28 cellular contexts compared by ENCODE assay signal in genomic region chr2:5203356-5203755, GRCh38.
"Had no signal": no experiment of that assay in that cellular context is flagged by ENCODE, and none has a peak within 500 bp of the region (broad histone marks: within the 10 kb centered on the region; RNA-seq: fewer than 3 reads in every experiment).

No MANE protein-coding gene starts in this region.

- H3K9me3 ChIP-seq: body of pancreas, sigmoid colon, stomach, suprapubic skin, tibial nerve, uterus had no signal

- H3K36me3 ChIP-seq: sigmoid colon, stomach, suprapubic skin, tibial nerve, uterus had no signal

- H3K4me1 Mint-ChIP-seq: activated CD4-positive, alpha-beta T cell treated with anti-CD3 and anti-CD28 coated beads, Interleukin-2, amount 10 ng/mL, durations not matched to agents 24 days and 14 days; activated CD8-positive, alpha-beta memory T cell treated with anti-CD3 and anti-CD28 coated beads, Interleukin-2, amount 10 ng/mL, durations not matched to agents 7 days and 5 days; activated naive CD8-positive, alpha-beta T cell treated with anti-CD3 and anti-CD28 coated beads, Interleukin-2, amount 50 U/mL, for 24 hours; immature natural killer cell; memory B cell; stimulated activated memory B cell treated with anti-CD40 and anti-IgM and Interleukin-4, amounts not matched to agents 10 μg/mL and 1 μg/mL and 100 μg/mL, for 72 hours had no signal

- ATAC-seq: activated CD4-positive, CD25-positive, alpha-beta regulatory T cell treated with anti-CD3 and anti-CD28 coated beads, Interleukin-2, amount 50 U/mL, for 24 hours; activated CD8-positive, alpha-beta memory T cell treated with anti-CD3 and anti-CD28 coated beads, Interleukin-2, amount 10 ng/mL, durations not matched to agents 7 days and 5 days; activated CD8-positive, alpha-beta T cell treated with anti-CD3 and anti-CD28 coated beads for 36 hours; activated naive CD8-positive, alpha-beta T cell treated with anti-CD3 and anti-CD28 coated beads, Interleukin-2, amount 50 U/mL, for 24 hours; body of pancreas; mucosa of descending colon; stimulated activated memory B cell treated with anti-CD40 and anti-IgM and Interleukin-4, amounts not matched to agents 10 μg/mL and 1 μg/mL and 100 μg/mL, for 72 hours had no signal

- H3K4me3 Mint-ChIP-seq: activated CD4-positive, alpha-beta T cell treated with anti-CD3 and anti-CD28 coated beads, Interleukin-2, amount 10 ng/mL, durations not matched to agents 24 days and 14 days; activated CD8-positive, alpha-beta memory T cell treated with anti-CD3 and anti-CD28 coated beads, Interleukin-2, amount 10 ng/mL, durations not matched to agents 7 days and 5 days; activated CD8-positive, alpha-beta T cell treated with anti-CD3 and anti-CD28 coated beads for 36 hours; activated naive CD8-positive, alpha-beta T cell treated with anti-CD3 and anti-CD28 coated beads, Interleukin-2, amount 50 U/mL, for 24 hours; activated T-helper 1 cell treated with anti-CD3 and anti-CD28 coated beads, Interleukin-12 subunit alpha, Interleukin-12 subunit beta, Interleukin-2, Interleukin-4 antibody, amounts not matched to agents 30 ng/mL and 10 ng/mL and 1 ng/mL, durations not matched to agents 14 hours and 24 hours and 36 hours; dendritic cell treated with granulocyte-macrophage colony-stimulating factor and Interleukin-4, amounts not matched to agents 40 ng/mL and 50 ng/mL, for 4 days; immature natural killer cell; memory B cell; nephron progenitor cell; stimulated activated memory B cell treated with anti-CD40 and anti-IgM and Interleukin-4, amounts not matched to agents 10 μg/mL and 1 μg/mL and 100 μg/mL, for 72 hours had no signal

- DNase-seq: activated CD4-positive, alpha-beta T cell treated with anti-CD3 and anti-CD28 coated beads, Interleukin-2, amount 10 ng/mL, durations not matched to agents 24 days and 14 days; activated CD8-positive, alpha-beta memory T cell treated with anti-CD3 and anti-CD28 coated beads, Interleukin-2, amount 10 ng/mL, durations not matched to agents 7 days and 5 days; activated CD8-positive, alpha-beta T cell treated with anti-CD3 and anti-CD28 coated beads for 36 hours; activated gamma-delta T cell; activated naive CD4-positive, alpha-beta T cell treated with anti-CD3 and anti-CD28 coated beads, Interleukin-2, amount 50 U/mL, for 16 hours; activated naive CD8-positive, alpha-beta T cell treated with anti-CD3 and anti-CD28 coated beads, Interleukin-2, amount 50 U/mL, for 24 hours; body of pancreas; caudate nucleus; effector CD4-positive, alpha-beta T cell; erythroblast; foreskin fibroblast; immature natural killer cell; mucosa of descending colon; nephron progenitor cell; sigmoid colon; stimulated activated CD4-positive, alpha-beta T cell treated with anti-CD3 and anti-CD28 coated beads, Interleukin-15, amount 100 ng/mL, for 24 hours; stomach; T-helper 2 cell; uterus had no signal

- H3K4me1 ChIP-seq: body of pancreas, sigmoid colon, stomach, suprapubic skin, tibial nerve, uterus had no signal

- H3K27ac Mint-ChIP-seq: activated CD4-positive, alpha-beta T cell treated with anti-CD3 and anti-CD28 coated beads, Interleukin-2, amount 10 ng/mL, durations not matched to agents 24 days and 14 days; activated CD8-positive, alpha-beta memory T cell treated with anti-CD3 and anti-CD28 coated beads, Interleukin-2, amount 10 ng/mL, durations not matched to agents 7 days and 5 days; activated CD8-positive, alpha-beta T cell treated with anti-CD3 and anti-CD28 coated beads for 36 hours; activated naive CD8-positive, alpha-beta T cell treated with anti-CD3 and anti-CD28 coated beads, Interleukin-2, amount 50 U/mL, for 24 hours; activated T-helper 1 cell treated with anti-CD3 and anti-CD28 coated beads, Interleukin-12 subunit alpha, Interleukin-12 subunit beta, Interleukin-2, Interleukin-4 antibody, amounts not matched to agents 30 ng/mL and 10 ng/mL and 1 ng/mL, durations not matched to agents 14 hours and 24 hours and 36 hours; dendritic cell treated with granulocyte-macrophage colony-stimulating factor and Interleukin-4, amounts not matched to agents 40 ng/mL and 50 ng/mL, for 4 days; immature natural killer cell; memory B cell; nephron progenitor cell; progenitor cell of endocrine pancreas; stimulated activated memory B cell treated with anti-CD40 and anti-IgM and Interleukin-4, amounts not matched to agents 10 μg/mL and 1 μg/mL and 100 μg/mL, for 72 hours had no signal

- H3K4me2 ChIP-seq: smooth muscle cell had no signal

- H3K4me3 ChIP-seq: body of pancreas, mucosa of descending colon, sigmoid colon, smooth muscle cell, stomach, suprapubic skin, tibial nerve, uterus had no signal

- H3K27me3 Mint-ChIP-seq: activated CD4-positive, alpha-beta T cell treated with anti-CD3 and anti-CD28 coated beads, Interleukin-2, amount 10 ng/mL, durations not matched to agents 24 days and 14 days; activated CD8-positive, alpha-beta memory T cell treated with anti-CD3 and anti-CD28 coated beads, Interleukin-2, amount 10 ng/mL, durations not matched to agents 7 days and 5 days; activated CD8-positive, alpha-beta T cell treated with anti-CD3 and anti-CD28 coated beads for 36 hours; activated naive CD8-positive, alpha-beta T cell treated with anti-CD3 and anti-CD28 coated beads, Interleukin-2, amount 50 U/mL, for 24 hours; dendritic cell treated with granulocyte-macrophage colony-stimulating factor and Interleukin-4, amounts not matched to agents 40 ng/mL and 50 ng/mL, for 4 days; memory B cell; progenitor cell of endocrine pancreas; stimulated activated memory B cell treated with anti-CD40 and anti-IgM and Interleukin-4, amounts not matched to agents 10 μg/mL and 1 μg/mL and 100 μg/mL, for 72 hours had no signal

- H3K27me3 ChIP-seq: body of pancreas, sigmoid colon, stomach, suprapubic skin, tibial nerve, uterus had no signal

- H3K27ac ChIP-seq: body of pancreas, sigmoid colon, stomach, suprapubic skin, tibial nerve, uterus had no signal

- H3K36me3 Mint-ChIP-seq: activated CD8-positive, alpha-beta memory T cell treated with anti-CD3 and anti-CD28 coated beads, Interleukin-2, amount 10 ng/mL, durations not matched to agents 7 days and 5 days; immature natural killer cell; memory B cell; stimulated activated memory B cell treated with anti-CD40 and anti-IgM and Interleukin-4, amounts not matched to agents 10 μg/mL and 1 μg/mL and 100 μg/mL, for 72 hours had no signal
